ENCODE assay signal across 7 cellular contexts in genomic region chr15:28783873-28784272, GRCh38.
"Had no signal": no experiment of that assay in that cellular context is flagged by ENCODE, and none has a peak within 500 bp of the region (broad histone marks: within the 10 kb centered on the region; RNA-seq: fewer than 3 reads in every experiment).

No MANE protein-coding gene starts in this region.

- ATAC-seq: HCT116, K562 had no signal

- H3K27ac ChIP-seq: GM23248 had no signal

- H3K4me3 ChIP-seq: GM23248, HAP-1, K562 had no signal

- H3K36me3 ChIP-seq: HAP-1 had no signal

- H3K9me3 ChIP-seq: HAP-1 had no signal

- H3K4me1 ChIP-seq: HAP-1 had no signal

- DNase-seq: GM23248, GOT3, H7, IMR-90 had no signal
